Comparison of ENCODE assay signal across 21 cellular contexts in the genomic region with DNA sequence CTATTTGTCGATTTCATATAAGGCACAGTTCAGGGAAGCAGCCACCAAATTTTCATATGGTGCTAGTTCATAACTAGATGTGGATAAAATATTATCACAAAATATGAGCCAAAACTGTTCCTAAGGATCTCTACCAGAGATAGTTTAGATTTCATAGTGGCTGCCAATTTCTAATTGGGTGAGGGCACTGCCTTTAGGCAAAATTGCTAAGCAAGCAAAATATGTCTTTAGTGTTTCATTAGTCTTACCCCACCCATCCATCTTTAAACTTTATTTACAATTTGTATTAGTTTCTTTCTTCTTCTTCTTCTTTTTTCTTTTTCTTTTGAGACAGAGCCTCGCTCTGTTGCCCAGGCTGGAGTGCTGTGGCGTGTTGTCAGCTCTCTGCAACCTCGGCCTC.
A peak's percentile ranks its signal among the peaks of the same experiment; 100 is the strongest.
DNase-seq lines count a peak whose midpoint lies in the region; ATAC-seq, FAIRE-seq and TF ChIP-seq lines count a peak whose summit lies in the region.
"Had no signal": no experiment of that assay in that cellular context is flagged by ENCODE, and none has a peak within 500 bp of the region (broad histone marks: within the 10 kb centered on the region; RNA-seq: fewer than 3 reads in every experiment).

No MANE protein-coding gene starts in this region.

- ATAC-seq in HepG2 (no peak), right lobe of liver (no peak), K562 (no peak)

- 7% methylated on average over 4 of the region's 4 CpGs for WGBS in HepG2 (ENCODE audit: low lambda C conversion rate)
- WGBS in right lobe of liver (ENCODE audit: insufficient coverage, low coverage, low lambda C conversion rate, missing lambda C conversion rate): 63% methylated on average over 3 of the region's 4 CpGs
- 0% methylated on average over 4 of the region's 4 CpGs for WGBS in K562 (ENCODE audit: insufficient coverage, low coverage, missing lambda C conversion rate)

- H3K4me1 Mint-ChIP-seq in CD8-positive, alpha-beta memory T cell: no peaks in the 10 kb centered on the region
- H3K4me1 Mint-ChIP-seq: CD14-positive monocyte; CD4-positive, alpha-beta memory T cell; CD4-positive, CD25-positive, alpha-beta regulatory T cell had no signal

- H3K27ac ChIP-seq in HepG2 (ENCODE audit: extremely low read length, insufficient read depth, low read length) (no peak overlapping the region), right lobe of liver (no peak overlapping the region), K562 (ENCODE audit: extremely low read depth, low read depth, low read length) (no peak overlapping the region)
- no peak overlapping the region for H3K27ac ChIP-seq in CD8-positive, alpha-beta memory T cell (ENCODE audit: low read depth, low read length)
- H3K27ac ChIP-seq: 22Rv1, BLaER1 had no signal

- H4K20me1 ChIP-seq in HepG2 (ENCODE audit: insufficient read depth, low read length) (no peaks in the 10 kb centered on the region), K562 (replicated peaks; ENCODE audit: control insufficient read depth, insufficient read depth, low read length) (no peaks in the 10 kb centered on the region)
- H4K20me1 ChIP-seq: BLaER1 had no signal

- H3K79me2 ChIP-seq in HepG2 (ENCODE audit: insufficient read depth, low read length): no peaks in the 10 kb centered on the region
- no peaks in the 10 kb centered on the region for H3K79me2 ChIP-seq in K562 (ENCODE audit: control insufficient read depth, insufficient read depth, low read length)

- H3K9ac ChIP-seq in HepG2 (ENCODE audit: insufficient read depth, low read depth, low read length): no peak overlapping the region
- no peak overlapping the region for H3K9ac ChIP-seq in K562 (ENCODE audit: insufficient read depth in 1 of 2, low read depth in 2 of 2, low read length in 2 of 2)
- H3K9ac ChIP-seq: BLaER1 had no signal

- TF ChIP-seq POLR2A in HepG2 (IDR thresholded peaks at IDR 0.05; ENCODE audit: insufficient read depth in 1 of 2, low read depth in 2 of 2, low read length in 2 of 2): no peak
- TF ChIP-seq POLR2A in right lobe of liver (IDR thresholded peaks at IDR 0.05): no peak
- TF ChIP-seq POLR2A in K562 (conservative IDR thresholded peaks at IDR 0.05): no peak

- H3K27me3 Mint-ChIP-seq in CD8-positive, alpha-beta memory T cell: peaks cover 3 to 5% of the 10 kb centered on the region in 2 donors

- H3K9me3 ChIP-seq in HepG2 (ENCODE audit: low read length): no peaks in the 10 kb centered on the region
- H3K9me3 ChIP-seq in right lobe of liver: no peaks in the 10 kb centered on the region
- H3K9me3 ChIP-seq in K562 (replicated peaks; ENCODE audit: control insufficient read depth, insufficient read depth, low read depth, low read length): no peaks in the 10 kb centered on the region; the same call in 1 of the 2 replicates
- no peaks in the 10 kb centered on the region for H3K9me3 ChIP-seq in CD8-positive, alpha-beta memory T cell (ENCODE audit: low read length)
- H3K9me3 ChIP-seq: BE2C, BLaER1, Caco-2 had no signal

- TF ChIP-seq EP300 in HepG2 (IDR thresholded peaks at IDR 0.05; ENCODE audit: low read depth in 2 of 2, low read length in 2 of 2) (no peak), HepG2 (CRISPR knock-in tag; IDR thresholded peaks at IDR 0.05; ENCODE audit: borderline replicate concordance) (no peak), K562 (IDR thresholded peaks at IDR 0.05; ENCODE audit: low read length) (no peak)

- TF ChIP-seq CTCF in HepG2 (CRISPR knock-in tag; IDR thresholded peaks at IDR 0.05): no peak
- TF ChIP-seq CTCF in right lobe of liver (IDR thresholded peaks at IDR 0.05): no peak
- TF ChIP-seq CTCF in K562 (IDR thresholded peaks at IDR 0.05 in 2 of 3, conservative IDR thresholded peaks at IDR 0.05 in 1 of 3; ENCODE audit: insufficient read depth in 2 of 3, low read depth in 1 of 3, low read length in 3 of 3): no peak

- no peaks in the 10 kb centered on the region for H3K9me1 ChIP-seq in K562 (ENCODE audit: control insufficient read depth, insufficient read depth, low read length)

- H3K4me3 ChIP-seq in HepG2 (replicated peaks in 1 of 3; ENCODE audit: insufficient read depth in 1 of 3, low read depth in 2 of 3, low read length in 3 of 3) (no peak overlapping the region), right lobe of liver (no peak overlapping the region), K562 (no peak overlapping the region)
- H3K4me3 ChIP-seq in CD8-positive, alpha-beta memory T cell (ENCODE audit: low read length): no peak overlapping the region
- H3K4me3 ChIP-seq: BLaER1 had no signal

- H3K27me3 ChIP-seq in HepG2 (ENCODE audit: control insufficient read depth in 1 of 2, insufficient read depth in 2 of 2, low read length in 2 of 2) (no peaks in the 10 kb centered on the region), right lobe of liver (no peaks in the 10 kb centered on the region), K562 (ENCODE audit: control insufficient read depth in 2 of 2, insufficient read depth in 2 of 2, low read length in 2 of 2) (no peaks in the 10 kb centered on the region)
- no peaks in the 10 kb centered on the region for H3K27me3 ChIP-seq in CD8-positive, alpha-beta memory T cell (ENCODE audit: insufficient read depth, low read length, poor library complexity, severe bottlenecking)
- H3K27me3 ChIP-seq: BE2C, BLaER1 had no signal

- H3K27ac Mint-ChIP-seq in CD8-positive, alpha-beta memory T cell: no peak overlapping the region
- H3K27ac Mint-ChIP-seq: CD14-positive monocyte; CD4-positive, alpha-beta memory T cell; CD4-positive, CD25-positive, alpha-beta regulatory T cell had no signal

- no peak for FAIRE-seq in HepG2 (lab: Jason Lieb, UNC)
- FAIRE-seq in K562 (lab: Jason Lieb, UNC): no peak
- FAIRE-seq: D721Med, G401.6, GM12891, GM19239 had no signal

- H3K36me3 ChIP-seq in HepG2 (replicated peaks in 1 of 2; ENCODE audit: control insufficient read depth in 1 of 2, insufficient read depth in 2 of 2, low read length in 2 of 2) (no peaks in the 10 kb centered on the region), right lobe of liver (no peaks in the 10 kb centered on the region), K562 (ENCODE audit: control insufficient read depth, insufficient read depth, low read length) (no peaks in the 10 kb centered on the region)
- no peaks in the 10 kb centered on the region for H3K36me3 ChIP-seq in CD8-positive, alpha-beta memory T cell (ENCODE audit: insufficient read depth, low read length)
- H3K36me3 ChIP-seq: BE2C, BLaER1 had no signal

- no peak overlapping the region for H3K4me3 Mint-ChIP-seq in CD8-positive, alpha-beta memory T cell
- H3K4me3 Mint-ChIP-seq: CD14-positive monocyte; CD4-positive, CD25-positive, alpha-beta regulatory T cell had no signal

- no peaks in the 10 kb centered on the region for H3K9me3 Mint-ChIP-seq in CD8-positive, alpha-beta memory T cell
- H3K9me3 Mint-ChIP-seq: CD4-positive, alpha-beta memory T cell; CD4-positive, CD25-positive, alpha-beta regulatory T cell had no signal

- H3K4me2 ChIP-seq in HepG2 (ENCODE audit: low read depth, low read length) (no peak overlapping the region), K562 (ENCODE audit: insufficient read depth, low read length) (no peak overlapping the region)
- H3K4me2 ChIP-seq: BLaER1 had no signal

- intact Hi-C loops in HepG2 (cut with micrococcal nuclease; ENCODE audit: unreplicated experiment) (no loop called here), right lobe of liver (cut with DNase I) (no loop called here), K562 (cut with micrococcal nuclease) (no loop called here)

- in situ Hi-C loops in HepG2 (cut with HindIII; ENCODE audit: extremely low pct_ligation_motif_present, low pct_unique_long_range_greater_than_20kb): no loop called here
- in situ Hi-C loops in K562 (cut with MboI): no loop called here

- no peak overlapping the region for H2AFZ ChIP-seq in HepG2 (ENCODE audit: low read length)
- no peak overlapping the region for H2AFZ ChIP-seq in K562 (ENCODE audit: low read depth, low read length)

- H3K4me1 ChIP-seq in HepG2 (ENCODE audit: insufficient read depth, low read length) (no peaks in the 10 kb centered on the region), right lobe of liver (no peaks in the 10 kb centered on the region), K562 (replicated peaks in 1 of 2; ENCODE audit: control insufficient read depth in 2 of 2, insufficient read depth in 2 of 2, low read length in 2 of 2) (no peaks in the 10 kb centered on the region)
- no peaks in the 10 kb centered on the region for H3K4me1 ChIP-seq in CD8-positive, alpha-beta memory T cell (ENCODE audit: insufficient read depth, low read length)
- H3K4me1 ChIP-seq: BE2C, BLaER1, Caco-2 had no signal

- no peak for DNase-seq in HepG2 (ENCODE audit: low spot score)
- no peak for DNase-seq in right lobe of liver
- no peak for DNase-seq in K562 (ENCODE audit: extremely low read depth in 1 of 4, low spot score in 3 of 4)
- no peak for DNase-seq in CD8-positive, alpha-beta memory T cell
- no peak for DNase-seq in NCI-H2171 (lab: John Stamatoyannopoulos, UW)
- DNase-seq: ACHN; BE2C; C1 segment of cervical spinal cord; Caco-2; Calu3; CD4-positive, alpha-beta memory T cell; CD4-positive, CD25-positive, alpha-beta regulatory T cell; DMS79 treated with DMSO at 0.1 percent for 48 hours; GF-D8 had no signal

- POLR2A ChIA-PET in HepG2 (lab: Yijun Ruan, JAX): no interaction called here
- POLR2A ChIA-PET in K562 (lab: Yijun Ruan, JAX): no interaction called here
- POLR2A ChIA-PET in CD8-positive, alpha-beta memory T cell (lab: Charles Lee): no interaction called here

- no peaks in the 10 kb centered on the region for H3K36me3 Mint-ChIP-seq in CD8-positive, alpha-beta memory T cell
- H3K36me3 Mint-ChIP-seq: CD14-positive monocyte; CD4-positive, alpha-beta memory T cell; CD4-positive, CD25-positive, alpha-beta regulatory T cell had no signal

- CTCF ChIA-PET in HepG2 (lab: Yijun Ruan, JAX; ENCODE audit: low intra/inter-chr PET ratio, low total read pairs) (no interaction called here), K562 (lab: Yijun Ruan, JAX; ENCODE audit: low intra/inter-chr PET ratio) (no interaction called here)
- CTCF ChIA-PET in CD8-positive, alpha-beta memory T cell (lab: Charles Lee): no interaction called here

- BruUV-seq in HepG2 (replicated peaks; lab: Mats Ljungman, UMichigan) (no TSS peak), K562 (replicated peaks; lab: Mats Ljungman, UMichigan) (no TSS peak)

- TF ChIP-seq RAD21 in HepG2 (CRISPR knock-in tag; IDR thresholded peaks at IDR 0.05) (no peak), K562 (CRISPR knock-in tag; conservative IDR thresholded peaks at IDR 0.05 in 1 of 2, IDR thresholded peaks at IDR 0.05 in 1 of 2) (no peak)

TF ChIP-seq in HepG2, 621 proteins besides CTCF, POLR2A, EP300 and RAD21 (continues in another document):
- no peak for TF ChIP-seq KDM2A (CRISPR knock-in tag; IDR thresholded peaks at IDR 0.05; ENCODE audit: borderline replicate concordance, low read depth)
- TF ChIP-seq MAFF (IDR thresholded peaks at IDR 0.05; ENCODE audit: low read depth, low read length): peak; percentile 83
- TF ChIP-seq AGO1 (IDR thresholded peaks at IDR 0.05; ENCODE audit: low read depth, low read length, poor library complexity, severe bottlenecking): no peak
